8 cellular contexts compared by ENCODE assay signal in the genomic region with DNA sequence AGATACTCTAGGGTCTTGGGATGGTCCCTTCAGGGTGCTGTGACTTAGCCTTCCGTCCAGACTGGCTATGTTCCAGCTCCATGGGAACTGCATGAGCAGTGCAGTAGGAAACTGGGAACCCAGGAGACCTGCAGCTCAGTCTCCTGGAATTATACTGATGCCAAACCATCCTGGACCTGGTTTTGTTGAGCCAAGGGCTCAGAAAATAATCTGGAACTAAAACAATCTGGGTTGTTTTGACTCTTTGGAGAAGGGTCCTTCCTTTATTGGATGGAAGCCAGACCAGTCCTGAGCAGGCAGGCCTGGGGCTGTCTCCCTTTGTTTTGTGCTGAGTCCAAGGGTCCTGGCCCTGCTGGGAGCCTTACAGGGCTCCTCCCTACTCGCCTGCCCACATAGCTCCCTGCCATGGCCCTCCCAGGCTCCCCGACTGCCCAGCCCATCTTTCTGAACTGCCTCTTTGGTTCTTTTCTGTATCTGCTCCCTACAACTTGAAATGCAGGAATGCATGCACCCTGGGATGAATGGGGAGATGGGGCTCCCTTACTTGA. TPM values are rescaled to one million over a fixed set of nuclear protein-coding genes. Genes with fewer than 3 reads are reported as not detected.
DNase-seq lines count a peak whose midpoint lies in the region; ATAC-seq, FAIRE-seq and TF ChIP-seq lines count a peak whose summit lies in the region.

No MANE protein-coding gene starts in this region.

- H4K20me1 ChIP-seq in HepG2 (ENCODE audit: insufficient read depth, low read length): no peaks in the 10 kb centered on the region

- ATAC-seq in HepG2 (peak; percentile 61), GM19324 (IDR thresholded peaks at IDR 0.05; ENCODE audit: low FRiP score, unreplicated experiment) (no peak), HG03378 (IDR thresholded peaks at IDR 0.05; ENCODE audit: unreplicated experiment) (no peak), GM21825 (IDR thresholded peaks at IDR 0.05; ENCODE audit: unreplicated experiment) (no peak)

- H3K27ac ChIP-seq in HepG2 (ENCODE audit: extremely low read length, insufficient read depth, low read length) (peak overlapping the region; percentile 93), tibial artery (peak overlapping the region in 1 of 2 donors; percentile 94)

- H3K36me3 Mint-ChIP-seq in activated T-cell treated with anti-CD3 and anti-CD28 coated beads, Interleukin-2, amount 50 U/mL, for 24 hours (ENCODE audit: low read depth): peaks cover 53% of the 10 kb centered on the region
- peaks cover 5% of the 10 kb centered on the region for H3K36me3 Mint-ChIP-seq in activated naive CD8-positive, alpha-beta T cell treated with anti-CD3 and anti-CD28 coated beads for 36 hours

- in situ Hi-C loops in HepG2 (cut with HindIII; ENCODE audit: extremely low pct_ligation_motif_present, low pct_unique_long_range_greater_than_20kb): no loop called here

- BruUV-seq in HepG2 (replicated peaks; lab: Mats Ljungman, UMichigan): no TSS peak

- H3K4me2 ChIP-seq in HepG2 (ENCODE audit: low read depth, low read length): peak overlapping the region; percentile 84

- H3K9ac ChIP-seq in HepG2 (ENCODE audit: insufficient read depth, low read depth, low read length): peak overlapping the region; percentile 94

- TF ChIP-seq RAD21 in HepG2 (CRISPR knock-in tag; IDR thresholded peaks at IDR 0.05): no peak

- POLR2A ChIA-PET in HepG2 (lab: Yijun Ruan, JAX): interaction anchor here (1.0 to 5.0 kb wide), 6 partner anchors 8 to 39 kb away, joined by 3 to 38 read pairs (median 9); partner anchors contain the start of genes ATP6V0B and DPH2

- 3% methylated on average over 3 of the region's 3 CpGs for WGBS in HepG2 (ENCODE audit: low lambda C conversion rate)

- CTCF ChIA-PET in HepG2 (lab: Yijun Ruan, JAX; ENCODE audit: low intra/inter-chr PET ratio, low total read pairs): no interaction called here

- intact Hi-C loops in HepG2 (cut with micrococcal nuclease; ENCODE audit: unreplicated experiment) (loop anchor here (1.0 to 5.0 kb wide), 2 partner anchors 21 to 241 kb away; partner anchors contain the start of gene ST3GAL3), tibial artery (cut with DNase I; ENCODE audit: low total_unique reads) (loop anchor here (2.0 to 10.0 kb wide), 3 partner anchors 19 to 87 kb away; partner anchors contain the start of genes ATP6V0B and SLC6A9)

- FAIRE-seq in HepG2 (lab: Jason Lieb, UNC): peak; percentile 85

- peak overlapping the region; percentile 98 for H3K27ac Mint-ChIP-seq in activated T-cell treated with anti-CD3 and anti-CD28 coated beads, Interleukin-2, amount 50 U/mL, for 24 hours
- H3K27ac Mint-ChIP-seq in activated naive CD8-positive, alpha-beta T cell treated with anti-CD3 and anti-CD28 coated beads for 36 hours: no peak overlapping the region

- H3K9me3 ChIP-seq in HepG2 (ENCODE audit: low read length): no peaks in the 10 kb centered on the region
- no peaks in the 10 kb centered on the region for H3K9me3 ChIP-seq in tibial artery

- peaks cover 27% of the 10 kb centered on the region for H3K4me1 ChIP-seq in HepG2 (ENCODE audit: insufficient read depth, low read length)
- peaks cover 0 to 42% (median 29%) of the 10 kb centered on the region in 4 donors for H3K4me1 ChIP-seq in tibial artery

- H3K27me3 ChIP-seq in HepG2 (ENCODE audit: control insufficient read depth in 1 of 2, insufficient read depth in 2 of 2, low read length in 2 of 2) (no peaks in the 10 kb centered on the region; a peak in 1 of 5 replicates), tibial artery (no peaks in the 10 kb centered on the region)

- TF ChIP-seq POLR2A in HepG2 (IDR thresholded peaks at IDR 0.05; ENCODE audit: insufficient read depth in 1 of 2, low read depth in 2 of 2, low read length in 2 of 2): 0 out of 4 replicates have a peak, but pooled peaks of 1 of the 2 experiments have one; percentile 11

- TF ChIP-seq EP300 in HepG2 (IDR thresholded peaks at IDR 0.05; ENCODE audit: low read depth in 2 of 2, low read length in 2 of 2): no peak
- TF ChIP-seq EP300 in HepG2 (CRISPR knock-in tag; IDR thresholded peaks at IDR 0.05; ENCODE audit: borderline replicate concordance): no peak

- TF ChIP-seq CTCF in HepG2 (CRISPR knock-in tag; IDR thresholded peaks at IDR 0.05) (no peak), tibial artery (IDR thresholded peaks at IDR 0.05) (no peak)

- H3K4me3 Mint-ChIP-seq in activated T-cell treated with anti-CD3 and anti-CD28 coated beads, Interleukin-2, amount 50 U/mL, for 24 hours: peak overlapping the region; percentile 94
- peak overlapping the region; percentile 92 for H3K4me3 Mint-ChIP-seq in activated naive CD8-positive, alpha-beta T cell treated with anti-CD3 and anti-CD28 coated beads for 36 hours

- H3K27me3 Mint-ChIP-seq in activated T-cell treated with anti-CD3 and anti-CD28 coated beads, Interleukin-2, amount 50 U/mL, for 24 hours: no peaks in the 10 kb centered on the region
- H3K27me3 Mint-ChIP-seq in activated naive CD8-positive, alpha-beta T cell treated with anti-CD3 and anti-CD28 coated beads for 36 hours: no peaks in the 10 kb centered on the region

- H2AFZ ChIP-seq in HepG2 (ENCODE audit: low read length): no peak overlapping the region

- H3K79me2 ChIP-seq in HepG2 (ENCODE audit: insufficient read depth, low read length): peaks cover 11% of the 10 kb centered on the region

- no peaks in the 10 kb centered on the region for H3K9me3 Mint-ChIP-seq in activated T-cell treated with anti-CD3 and anti-CD28 coated beads, Interleukin-2, amount 50 U/mL, for 24 hours
- H3K9me3 Mint-ChIP-seq in activated naive CD8-positive, alpha-beta T cell treated with anti-CD3 and anti-CD28 coated beads for 36 hours: no peaks in the 10 kb centered on the region

- H3K36me3 ChIP-seq in HepG2 (replicated peaks in 1 of 2; ENCODE audit: control insufficient read depth in 1 of 2, insufficient read depth in 2 of 2, low read length in 2 of 2) (no peaks in the 10 kb centered on the region; a peak in 1 of 5 replicates), tibial artery (peaks cover 0 to 18% (median 6%) of the 10 kb centered on the region in 3 donors)

- H3K4me3 ChIP-seq in HepG2 (replicated peaks in 1 of 3; ENCODE audit: insufficient read depth in 1 of 3, low read depth in 2 of 3, low read length in 3 of 3): peak overlapping the region; percentile 69 to 90 (median 79)
- H3K4me3 ChIP-seq in tibial artery: peak overlapping the region; percentile 73 to 74

- H3K4me1 Mint-ChIP-seq in activated T-cell treated with anti-CD3 and anti-CD28 coated beads, Interleukin-2, amount 50 U/mL, for 24 hours (ENCODE audit: low read depth): peaks cover 59% of the 10 kb centered on the region
- H3K4me1 Mint-ChIP-seq in activated naive CD8-positive, alpha-beta T cell treated with anti-CD3 and anti-CD28 coated beads for 36 hours: peaks cover 29% of the 10 kb centered on the region

- DNase-seq in activated T-cell treated with anti-CD3 and anti-CD28 coated beads, Interleukin-2, amount 50 U/mL, for 24 hours: no peak
- no peak for DNase-seq in activated T-cell treated with anti-CD3 and anti-CD28 coated beads, Interleukin-2, amount 50 U/mL, for 1 hour
- DNase-seq in activated naive CD8-positive, alpha-beta T cell treated with anti-CD3 and anti-CD28 coated beads for 36 hours: no peak
- peak; percentile 71 for DNase-seq in HepG2 (ENCODE audit: low spot score)
- DNase-seq in tibial artery: no peak

RNA-seq across cellular contexts. Expression of gene IPO13, which starts 1.2 kb away (rescaled TPM):
- 10 to 100 TPM; 15.8 to 16.9 TPM for total RNA-seq in activated naive CD8-positive, alpha-beta T cell treated with anti-CD3 and anti-CD28 coated beads for 36 hours
- total RNA-seq in HepG2 (2016; rRNA removed; fragmentation: Illumina TruSeq; extraction: Trizol): 14.3 and 15.6 TPM in 2 replicates
- 2.4 and 3.1 TPM in 2 replicates for total RNA-seq in HepG2 (2016; cell fraction: cytosol; rRNA removed; fragmentation: Illumina TruSeq; extraction: Trizol; ENCODE audit: low read depth)
- 13.4 and 14.4 TPM in 2 replicates for total RNA-seq in HepG2 (2016; cell fraction: insoluble cytoplasmic fraction; rRNA removed; fragmentation: Illumina TruSeq; extraction: Trizol)
- 5.8 and 6.8 TPM in 2 replicates for total RNA-seq in HepG2 (2016; cell fraction: membrane; rRNA removed; fragmentation: Illumina TruSeq; extraction: Trizol)
- total RNA-seq in HepG2 (2016; cell fraction: nucleus; rRNA removed; fragmentation: Illumina TruSeq; extraction: Trizol): 15.1 and 20.1 TPM in 2 replicates
- polyA plus RNA-seq in HepG2 (2011; rRNA removed): 12.9 and 15.0 TPM in 2 replicates
- polyA plus RNA-seq in HepG2 (2011; cell fraction: cytosol; rRNA removed): 11.2 and 12.8 TPM in 2 replicates
- polyA plus RNA-seq in HepG2 (2011; cell fraction: nucleus; rRNA removed): 43.8 and 47.3 TPM in 2 replicates
- polyA plus RNA-seq in HepG2 (2012): 9.7 and 11.8 TPM in 2 replicates
- 2.2 and 2.4 TPM in 2 replicates for polyA plus RNA-seq in HepG2 (2016; cell fraction: cytosol; fragmentation: Illumina TruSeq; extraction: Trizol; ENCODE audit: low read depth)
- polyA plus RNA-seq in HepG2 (2016; cell fraction: insoluble cytoplasmic fraction; fragmentation: Illumina TruSeq; extraction: Trizol; ENCODE audit: low read depth): 14.5 and 14.6 TPM in 2 replicates
- polyA plus RNA-seq in HepG2 (2016; cell fraction: membrane; fragmentation: Illumina TruSeq; extraction: Trizol; ENCODE audit: low read depth): 3.4 and 5.4 TPM in 2 replicates
- polyA plus RNA-seq in HepG2 (2016; cell fraction: nucleus; fragmentation: Illumina TruSeq; extraction: Trizol; ENCODE audit: insufficient read depth, low read depth): 47.0 and 47.3 TPM in 2 replicates
- 37.2 and 43.4 TPM in 2 replicates for polyA minus RNA-seq in HepG2 (2011; rRNA and poly(A)+ RNA removed; ENCODE audit: low replicate concordance)
- 8.7 and 12.3 TPM in 2 replicates for polyA minus RNA-seq in HepG2 (2011; cell fraction: cytosol; rRNA and poly(A)+ RNA removed)
- 9.8 and 11.1 TPM in 2 replicates for polyA minus RNA-seq in HepG2 (2011; cell fraction: nucleus; rRNA and poly(A)+ RNA removed)

RNA-seq across cellular contexts. Expression of gene ARTN, which starts 14.4 kb away (rescaled TPM):
- under 1 TPM; 0.16 to 0.43 TPM for total RNA-seq in activated naive CD8-positive, alpha-beta T cell treated with anti-CD3 and anti-CD28 coated beads for 36 hours
- 0.62 TPM in 1 of 2 replicates, not detected in the other for total RNA-seq in HepG2 (2016; rRNA removed; fragmentation: Illumina TruSeq; extraction: Trizol)
- total RNA-seq in HepG2 (2016; cell fraction: cytosol; rRNA removed; fragmentation: Illumina TruSeq; extraction: Trizol; ENCODE audit: low read depth): 0.40 and 0.62 TPM in 2 replicates
- total RNA-seq in HepG2 (2016; cell fraction: insoluble cytoplasmic fraction; rRNA removed; fragmentation: Illumina TruSeq; extraction: Trizol): 0.24 and 0.61 TPM in 2 replicates
- 0.28 and 0.55 TPM in 2 replicates for total RNA-seq in HepG2 (2016; cell fraction: membrane; rRNA removed; fragmentation: Illumina TruSeq; extraction: Trizol)
- total RNA-seq in HepG2 (2016; cell fraction: nucleus; rRNA removed; fragmentation: Illumina TruSeq; extraction: Trizol): 0.62 and 0.81 TPM in 2 replicates
- polyA plus RNA-seq in HepG2 (2011; rRNA removed): 0.11 and 0.21 TPM in 2 replicates
- polyA plus RNA-seq in HepG2 (2011; cell fraction: cytosol; rRNA removed): 0.05 and 0.07 TPM in 2 replicates
- polyA plus RNA-seq in HepG2 (2011; cell fraction: nucleus; rRNA removed): 1.3 and 1.4 TPM in 2 replicates
- 0.12 and 0.28 TPM in 2 replicates for polyA plus RNA-seq in HepG2 (2012)
- 0.10 TPM in 2 replicates for polyA plus RNA-seq in HepG2 (2016; cell fraction: cytosol; fragmentation: Illumina TruSeq; extraction: Trizol; ENCODE audit: low read depth)
- 0.43 TPM in 1 of 2 replicates, not detected in the other for polyA plus RNA-seq in HepG2 (2016; cell fraction: insoluble cytoplasmic fraction; fragmentation: Illumina TruSeq; extraction: Trizol; ENCODE audit: low read depth)
- 0.29 and 0.33 TPM in 2 replicates for polyA plus RNA-seq in HepG2 (2016; cell fraction: membrane; fragmentation: Illumina TruSeq; extraction: Trizol; ENCODE audit: low read depth)
- 0.81 and 2.0 TPM in 2 replicates for polyA plus RNA-seq in HepG2 (2016; cell fraction: nucleus; fragmentation: Illumina TruSeq; extraction: Trizol; ENCODE audit: insufficient read depth, low read depth)
- polyA minus RNA-seq in HepG2 (2011; rRNA and poly(A)+ RNA removed; ENCODE audit: low replicate concordance): 0.44 and 1.7 TPM in 2 replicates
- polyA minus RNA-seq in HepG2 (2011; cell fraction: cytosol; rRNA and poly(A)+ RNA removed): not detected in 2 replicates
- polyA minus RNA-seq in HepG2 (2011; cell fraction: nucleus; rRNA and poly(A)+ RNA removed): 0.62 and 0.77 TPM in 2 replicates

RNA-seq across cellular contexts. Expression of gene DPH2, which starts 21.8 kb away (rescaled TPM):
- total RNA-seq in activated naive CD8-positive, alpha-beta T cell treated with anti-CD3 and anti-CD28 coated beads for 36 hours: 10 to 100 TPM; 65.2 to 66.7 TPM
- 38.3 and 40.5 TPM in 2 replicates for total RNA-seq in HepG2 (2016; rRNA removed; fragmentation: Illumina TruSeq; extraction: Trizol)
- 15.2 TPM in 2 replicates for total RNA-seq in HepG2 (2016; cell fraction: cytosol; rRNA removed; fragmentation: Illumina TruSeq; extraction: Trizol; ENCODE audit: low read depth)
- 33.0 and 37.1 TPM in 2 replicates for total RNA-seq in HepG2 (2016; cell fraction: insoluble cytoplasmic fraction; rRNA removed; fragmentation: Illumina TruSeq; extraction: Trizol)
- 43.0 and 46.2 TPM in 2 replicates for total RNA-seq in HepG2 (2016; cell fraction: membrane; rRNA removed; fragmentation: Illumina TruSeq; extraction: Trizol)
- total RNA-seq in HepG2 (2016; cell fraction: nucleus; rRNA removed; fragmentation: Illumina TruSeq; extraction: Trizol): 21.9 and 28.3 TPM in 2 replicates
- polyA plus RNA-seq in HepG2 (2011; rRNA removed): 32.2 and 39.3 TPM in 2 replicates
- 29.8 and 30.1 TPM in 2 replicates for polyA plus RNA-seq in HepG2 (2011; cell fraction: cytosol; rRNA removed)
- polyA plus RNA-seq in HepG2 (2011; cell fraction: nucleus; rRNA removed): 143 and 148 TPM in 2 replicates
- 16.3 and 20.7 TPM in 2 replicates for polyA plus RNA-seq in HepG2 (2012)
- polyA plus RNA-seq in HepG2 (2016; cell fraction: cytosol; fragmentation: Illumina TruSeq; extraction: Trizol; ENCODE audit: low read depth): 16.6 and 18.7 TPM in 2 replicates
- polyA plus RNA-seq in HepG2 (2016; cell fraction: insoluble cytoplasmic fraction; fragmentation: Illumina TruSeq; extraction: Trizol; ENCODE audit: low read depth): 33.1 and 38.5 TPM in 2 replicates
- polyA plus RNA-seq in HepG2 (2016; cell fraction: membrane; fragmentation: Illumina TruSeq; extraction: Trizol; ENCODE audit: low read depth): 41.7 and 43.1 TPM in 2 replicates
- 50.3 and 52.5 TPM in 2 replicates for polyA plus RNA-seq in HepG2 (2016; cell fraction: nucleus; fragmentation: Illumina TruSeq; extraction: Trizol; ENCODE audit: insufficient read depth, low read depth)
- 71.2 and 144 TPM in 2 replicates for polyA minus RNA-seq in HepG2 (2011; rRNA and poly(A)+ RNA removed; ENCODE audit: low replicate concordance)
- 10.3 and 13.5 TPM in 2 replicates for polyA minus RNA-seq in HepG2 (2011; cell fraction: cytosol; rRNA and poly(A)+ RNA removed)
- 36.7 and 43.0 TPM in 2 replicates for polyA minus RNA-seq in HepG2 (2011; cell fraction: nucleus; rRNA and poly(A)+ RNA removed)

RNA-seq across cellular contexts. Expression of gene ATP6V0B, which starts 26.8 kb away (rescaled TPM):
- 100 to 1,000 TPM; 116 to 122 TPM for total RNA-seq in activated naive CD8-positive, alpha-beta T cell treated with anti-CD3 and anti-CD28 coated beads for 36 hours
- total RNA-seq in HepG2 (2016; rRNA removed; fragmentation: Illumina TruSeq; extraction: Trizol): 76.4 and 161 TPM in 2 replicates
- 117 and 155 TPM in 2 replicates for total RNA-seq in HepG2 (2016; cell fraction: cytosol; rRNA removed; fragmentation: Illumina TruSeq; extraction: Trizol; ENCODE audit: low read depth)
- total RNA-seq in HepG2 (2016; cell fraction: insoluble cytoplasmic fraction; rRNA removed; fragmentation: Illumina TruSeq; extraction: Trizol): 83.5 and 169 TPM in 2 replicates
- 125 and 145 TPM in 2 replicates for total RNA-seq in HepG2 (2016; cell fraction: membrane; rRNA removed; fragmentation: Illumina TruSeq; extraction: Trizol)
- total RNA-seq in HepG2 (2016; cell fraction: nucleus; rRNA removed; fragmentation: Illumina TruSeq; extraction: Trizol): 134 and 145 TPM in 2 replicates
- polyA plus RNA-seq in HepG2 (2011; rRNA removed): 157 and 169 TPM in 2 replicates
- 171 and 212 TPM in 2 replicates for polyA plus RNA-seq in HepG2 (2011; cell fraction: cytosol; rRNA removed)
- polyA plus RNA-seq in HepG2 (2011; cell fraction: nucleus; rRNA removed): 191 and 208 TPM in 2 replicates
- 45.1 and 96.9 TPM in 2 replicates for polyA plus RNA-seq in HepG2 (2012)
- polyA plus RNA-seq in HepG2 (2016; cell fraction: cytosol; fragmentation: Illumina TruSeq; extraction: Trizol; ENCODE audit: low read depth): 104 and 146 TPM in 2 replicates
- polyA plus RNA-seq in HepG2 (2016; cell fraction: insoluble cytoplasmic fraction; fragmentation: Illumina TruSeq; extraction: Trizol; ENCODE audit: low read depth): 64.0 and 66.5 TPM in 2 replicates
- 95.1 and 113 TPM in 2 replicates for polyA plus RNA-seq in HepG2 (2016; cell fraction: membrane; fragmentation: Illumina TruSeq; extraction: Trizol; ENCODE audit: low read depth)
- polyA plus RNA-seq in HepG2 (2016; cell fraction: nucleus; fragmentation: Illumina TruSeq; extraction: Trizol; ENCODE audit: insufficient read depth, low read depth): 218 and 233 TPM in 2 replicates
- 161 and 288 TPM in 2 replicates for polyA minus RNA-seq in HepG2 (2011; rRNA and poly(A)+ RNA removed; ENCODE audit: low replicate concordance)
- polyA minus RNA-seq in HepG2 (2011; cell fraction: cytosol; rRNA and poly(A)+ RNA removed): 33.1 and 37.3 TPM in 2 replicates
- 51.0 and 60.8 TPM in 2 replicates for polyA minus RNA-seq in HepG2 (2011; cell fraction: nucleus; rRNA and poly(A)+ RNA removed)

RNA-seq across cellular contexts. Expression of gene B4GALT2, which starts 31.0 kb away (rescaled TPM):
- total RNA-seq in activated naive CD8-positive, alpha-beta T cell treated with anti-CD3 and anti-CD28 coated beads for 36 hours: 10 to 100 TPM; 38.5 to 41.6 TPM
- 56.5 and 78.0 TPM in 2 replicates for total RNA-seq in HepG2 (2016; rRNA removed; fragmentation: Illumina TruSeq; extraction: Trizol)
- total RNA-seq in HepG2 (2016; cell fraction: cytosol; rRNA removed; fragmentation: Illumina TruSeq; extraction: Trizol; ENCODE audit: low read depth): 81.0 and 86.5 TPM in 2 replicates
- 57.1 and 86.7 TPM in 2 replicates for total RNA-seq in HepG2 (2016; cell fraction: insoluble cytoplasmic fraction; rRNA removed; fragmentation: Illumina TruSeq; extraction: Trizol)
- 144 and 151 TPM in 2 replicates for total RNA-seq in HepG2 (2016; cell fraction: membrane; rRNA removed; fragmentation: Illumina TruSeq; extraction: Trizol)
- 42.0 and 49.7 TPM in 2 replicates for total RNA-seq in HepG2 (2016; cell fraction: nucleus; rRNA removed; fragmentation: Illumina TruSeq; extraction: Trizol)
- polyA plus RNA-seq in HepG2 (2011; rRNA removed): 41.9 and 57.0 TPM in 2 replicates
- 39.2 and 66.4 TPM in 2 replicates for polyA plus RNA-seq in HepG2 (2011; cell fraction: cytosol; rRNA removed)
- polyA plus RNA-seq in HepG2 (2011; cell fraction: nucleus; rRNA removed): 53.0 and 54.3 TPM in 2 replicates
- 40.1 and 41.5 TPM in 2 replicates for polyA plus RNA-seq in HepG2 (2012)
- 96.5 and 101 TPM in 2 replicates for polyA plus RNA-seq in HepG2 (2016; cell fraction: cytosol; fragmentation: Illumina TruSeq; extraction: Trizol; ENCODE audit: low read depth)
- 67.6 and 73.0 TPM in 2 replicates for polyA plus RNA-seq in HepG2 (2016; cell fraction: insoluble cytoplasmic fraction; fragmentation: Illumina TruSeq; extraction: Trizol; ENCODE audit: low read depth)
- polyA plus RNA-seq in HepG2 (2016; cell fraction: membrane; fragmentation: Illumina TruSeq; extraction: Trizol; ENCODE audit: low read depth): 132 and 145 TPM in 2 replicates
- 86.0 and 90.4 TPM in 2 replicates for polyA plus RNA-seq in HepG2 (2016; cell fraction: nucleus; fragmentation: Illumina TruSeq; extraction: Trizol; ENCODE audit: insufficient read depth, low read depth)
- 52.0 and 94.8 TPM in 2 replicates for polyA minus RNA-seq in HepG2 (2011; rRNA and poly(A)+ RNA removed; ENCODE audit: low replicate concordance)
- 24.3 and 27.3 TPM in 2 replicates for polyA minus RNA-seq in HepG2 (2011; cell fraction: cytosol; rRNA and poly(A)+ RNA removed)
- 13.7 and 15.8 TPM in 2 replicates for polyA minus RNA-seq in HepG2 (2011; cell fraction: nucleus; rRNA and poly(A)+ RNA removed)
